15 cellular contexts compared by ENCODE assay signal in genomic region chr5:134082264-134082992, GRCh38.
"Had no signal": no experiment of that assay in that cellular context is flagged by ENCODE, and none has a peak within 500 bp of the region (broad histone marks: within the 10 kb centered on the region; RNA-seq: fewer than 3 reads in every experiment).

No MANE protein-coding gene starts in this region.

- H3K4me2 ChIP-seq: neural progenitor cell had no signal

- H3K27ac Mint-ChIP-seq: activated CD8-positive, alpha-beta T cell treated with anti-CD3 and anti-CD28 coated beads, Interleukin-2, amount 10 ng/mL, durations not matched to agents 7 days and 5 days; activated T-helper 2 cell treated with anti-CD3 and anti-CD28 coated beads, Interferon-gamma antibody, Interleukin-2, Interleukin-4, amounts not matched to agents 10 μg/mL and 5 μg/mL and 100 μg/mL, durations not matched to agents 14 hours and 24 hours and 36 hours; neural progenitor cell had no signal

- H3K9me3 ChIP-seq: left lung, ovary had no signal

- H3K27me3 Mint-ChIP-seq: activated naive CD8-positive, alpha-beta T cell treated with anti-CD3 and anti-CD28 coated beads, Interleukin-2, amount 10 ng/mL, durations not matched to agents 7 days and 5 days had no signal

- H3K4me1 ChIP-seq: left lung, neural progenitor cell had no signal

- H3K36me3 Mint-ChIP-seq: activated naive CD8-positive, alpha-beta T cell treated with anti-CD3 and anti-CD28 coated beads, Interleukin-2, amount 10 ng/mL, durations not matched to agents 7 days and 5 days; neural progenitor cell had no signal

- H3K9ac ChIP-seq: neural progenitor cell had no signal

- DNase-seq: activated CD4-positive, alpha-beta T cell treated with anti-CD3 and anti-CD28 coated beads for 1 hour; activated CD8-positive, alpha-beta T cell treated with anti-CD3 and anti-CD28 coated beads, Interleukin-2, amount 10 ng/mL, durations not matched to agents 7 days and 5 days; aorta; foreskin melanocyte; head of caudate nucleus; islet precursor cell; left lung; mesenchymal stem cell; ovary; stimulated activated CD4-positive, alpha-beta T cell treated with anti-CD3 and anti-CD28 coated beads, Interleukin-4, amount 100 ng/mL, for 24 hours; T-helper 9 cell had no signal

- H3K36me3 ChIP-seq: cardiac muscle cell, left lung, neural progenitor cell, ovary had no signal

- H2AFZ ChIP-seq: neural progenitor cell had no signal

- H3K4me3 Mint-ChIP-seq: activated CD8-positive, alpha-beta T cell treated with anti-CD3 and anti-CD28 coated beads, Interleukin-2, amount 10 ng/mL, durations not matched to agents 7 days and 5 days; activated naive CD8-positive, alpha-beta T cell treated with anti-CD3 and anti-CD28 coated beads, Interleukin-2, amount 10 ng/mL, durations not matched to agents 7 days and 5 days; neural progenitor cell had no signal

- H3K9me3 Mint-ChIP-seq: activated naive CD8-positive, alpha-beta T cell treated with anti-CD3 and anti-CD28 coated beads, Interleukin-2, amount 10 ng/mL, durations not matched to agents 7 days and 5 days; activated T-helper 2 cell treated with anti-CD3 and anti-CD28 coated beads, Interferon-gamma antibody, Interleukin-2, Interleukin-4, amounts not matched to agents 10 μg/mL and 5 μg/mL and 100 μg/mL, durations not matched to agents 14 hours and 24 hours and 36 hours; neural progenitor cell had no signal

- H3K27me3 ChIP-seq: cardiac muscle cell, left lung, neural progenitor cell, ovary had no signal

- H3K27ac ChIP-seq: cardiac muscle cell, left lung, neural progenitor cell, ovary had no signal

- H3K4me3 ChIP-seq: cardiac muscle cell, left lung, neural progenitor cell, ovary had no signal

- ATAC-seq: activated CD8-positive, alpha-beta T cell treated with anti-CD3 and anti-CD28 coated beads, Interleukin-2, amount 10 ng/mL, durations not matched to agents 7 days and 5 days; left lung had no signal
